In the genomic region with DNA sequence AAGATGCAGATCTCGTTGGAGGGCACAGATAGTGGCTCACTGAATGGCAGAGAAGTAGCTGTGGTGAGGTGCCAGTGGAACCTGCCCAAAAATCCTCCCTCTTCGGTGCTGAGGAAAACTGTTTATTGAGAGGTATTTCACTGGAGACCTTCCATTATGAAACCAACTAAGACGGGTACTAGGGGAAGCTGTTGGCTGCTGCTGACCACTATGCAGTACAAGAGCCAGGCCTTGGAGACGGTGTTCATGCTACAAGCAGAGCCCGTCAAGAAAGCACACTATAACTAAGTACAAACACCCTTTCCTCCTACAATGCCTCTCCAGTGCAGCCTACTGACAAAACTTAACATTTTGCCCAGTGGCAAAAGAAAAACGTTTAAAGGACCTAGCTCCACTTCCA, we compare ENCODE assay signal across 16 cellular contexts. TPM values are rescaled to one million over a fixed set of nuclear protein-coding genes. Genes with fewer than 3 reads are reported as not detected.
DNase-seq lines count a peak whose midpoint lies in the region; ATAC-seq and TF ChIP-seq lines count a peak whose summit lies in the region.
"Had no signal": no experiment of that assay in that cellular context is flagged by ENCODE, and none has a peak within 500 bp of the region (broad histone marks: within the 10 kb centered on the region; RNA-seq: fewer than 3 reads in every experiment).

No MANE protein-coding gene starts in this region.

- H3K23ac ChIP-seq in trophoblast cell (ENCODE audit: low read length): no peak overlapping the region

- no peak overlapping the region for H4K8ac ChIP-seq in trophoblast cell (ENCODE audit: low read depth, low read length)

- H3K27ac ChIP-seq in endodermal cell (ENCODE audit: low read depth, low read length) (no peak overlapping the region), trophoblast cell (ENCODE audit: low read depth, low read length) (no peak overlapping the region)
- H3K27ac ChIP-seq: colonic mucosa had no signal

- no peak for DNase-seq in Calu3
- peak; percentile 8 for DNase-seq in NB4 (ENCODE audit: low read depth)
- no peak for DNase-seq in endodermal cell
- no peak for DNase-seq in trophoblast cell
- no peak for DNase-seq in activated naive CD4-positive, alpha-beta T cell treated with anti-CD3 and anti-CD28 coated beads for 36 hours
- no peak for DNase-seq in NCI-H2107 treated with DMSO at 0.1 percent for 48 hours (lab: John Stamatoyannopoulos, UW; ENCODE audit: unreplicated experiment)
- DNase-seq: activated CD4-positive, alpha-beta T cell treated with anti-CD3 and anti-CD28 coated beads for 48 hours; activated T-cell treated with anti-CD3 and anti-CD28 coated beads, Interleukin-2, amount 50 U/mL, for 48 hours; BE2C; colonic mucosa; DMS79; NCI-H2029 treated with DMSO at 0.1 percent for 48 hours; NCI-H748 treated with DMSO at 0.1 percent for 48 hours; stimulated activated CD4-positive, alpha-beta T cell treated with anti-CD3 and anti-CD28 coated beads, Interleukin-12 subunit alpha, Interleukin-12 subunit beta, amount 100 ng/mL, for 4 hours had no signal

- no peak overlapping the region for H3K14ac ChIP-seq in trophoblast cell (ENCODE audit: low read length)

- WGBS in endodermal cell (ENCODE audit: insufficient coverage in 1 of 2, insufficient read length in 1 of 2), 2 experiments: 67 to 73% methylated on average over 3 to 6 of the region's 6 CpGs
- WGBS in trophoblast cell (ENCODE audit: extremely low coverage, insufficient coverage, insufficient read length): no CpG with 5 or more reads among the region's 6 CpGs

- no peak overlapping the region for H3K4me2 ChIP-seq in trophoblast cell (ENCODE audit: low read length)

- CTCF ChIA-PET in Calu3 (lab: Charles Lee): no interaction called here
- CTCF ChIA-PET in activated naive CD4-positive, alpha-beta T cell treated with anti-CD3 and anti-CD28 coated beads for 36 hours (lab: Charles Lee): interaction anchor here (0.6 kb wide), 1 partner anchor 180 kb away, joined by 3 read pairs; no protein-coding TSS in a partner anchor

- peaks cover 11% of the 10 kb centered on the region for H3K79me1 ChIP-seq in trophoblast cell (ENCODE audit: low read length)

- no peak overlapping the region for H2AK5ac ChIP-seq in trophoblast cell (ENCODE audit: low read length)

- H3K27me3 ChIP-seq in endodermal cell (ENCODE audit: control insufficient read depth, insufficient read depth, low read length, poor library complexity, severe bottlenecking) (no peaks in the 10 kb centered on the region), trophoblast cell (ENCODE audit: insufficient read depth, low read length) (no peaks in the 10 kb centered on the region)
- H3K27me3 ChIP-seq: BE2C, colonic mucosa had no signal

- H2BK12ac ChIP-seq in trophoblast cell (ENCODE audit: low read length): no peak overlapping the region

- TF ChIP-seq POLR2A in NB4 (IDR thresholded peaks at IDR 0.05; ENCODE audit: extremely low read depth, insufficient read length): no peak

- H2AFZ ChIP-seq in trophoblast cell (ENCODE audit: insufficient read depth, low read length, poor library complexity): no peak overlapping the region

- H3K4me3 ChIP-seq in NB4 (ENCODE audit: low read depth, low read length) (peak overlapping the region; percentile 1), endodermal cell (ENCODE audit: low read length) (peak overlapping the region; percentile 24), trophoblast cell (ENCODE audit: low read depth, low read length) (no peak overlapping the region)
- H3K4me3 ChIP-seq: colonic mucosa had no signal

- H3K79me2 ChIP-seq in trophoblast cell (ENCODE audit: control insufficient read depth, insufficient read depth, low read length, poor library complexity): peaks cover 14% of the 10 kb centered on the region

- H3K36me3 Mint-ChIP-seq in Calu3 (ENCODE audit: insufficient read depth, unreplicated experiment) (peaks cover 19% of the 10 kb centered on the region), endodermal cell (ENCODE audit: low read depth) (peaks cover 14% of the 10 kb centered on the region)
- H3K36me3 Mint-ChIP-seq in activated naive CD4-positive, alpha-beta T cell treated with anti-CD3 and anti-CD28 coated beads for 36 hours (ENCODE audit: low read depth): peaks cover 2% of the 10 kb centered on the region

- H3K9me3 Mint-ChIP-seq in Calu3 (ENCODE audit: low read depth, unreplicated experiment) (no peaks in the 10 kb centered on the region), endodermal cell (no peaks in the 10 kb centered on the region)
- no peaks in the 10 kb centered on the region for H3K9me3 Mint-ChIP-seq in activated naive CD4-positive, alpha-beta T cell treated with anti-CD3 and anti-CD28 coated beads for 36 hours

- H3K4me1 ChIP-seq in endodermal cell (ENCODE audit: control insufficient read depth, insufficient read depth, low read length): peaks cover 6% of the 10 kb centered on the region
- peaks cover under 1 to 14% of the 10 kb centered on the region in 2 experiments for H3K4me1 ChIP-seq in trophoblast cell (ENCODE audit: control insufficient read depth in 1 of 2, insufficient read depth in 2 of 2, low read length in 2 of 2)
- H3K4me1 ChIP-seq: BE2C, colonic mucosa had no signal

- no peak for TF ChIP-seq CTCF in Calu3 (IDR thresholded peaks at IDR 0.05; ENCODE audit: unreplicated experiment)
- TF ChIP-seq CTCF in NB4 (IDR thresholded peaks at IDR 0.05; ENCODE audit: low read depth, low read length): no peak
- no peak for TF ChIP-seq CTCF in endodermal cell (conservative IDR thresholded peaks at IDR 0.05)

- ATAC-seq in HG02642 (IDR thresholded peaks at IDR 0.05; ENCODE audit: poor library complexity, unreplicated experiment): no peak
- ATAC-seq: esophagus mucosa had no signal

- BruUV-seq in Calu3 (replicated peaks; lab: Mats Ljungman, UMichigan): no TSS peak

- H4K12ac ChIP-seq in trophoblast cell (ENCODE audit: low read depth, low read length): no peak overlapping the region

- intact Hi-C loops in Calu3 (cut with micrococcal nuclease; ENCODE audit: unreplicated experiment): no loop called here
- intact Hi-C loops in activated naive CD4-positive, alpha-beta T cell treated with anti-CD3 and anti-CD28 coated beads for 36 hours (cut with micrococcal nuclease): loop anchor here (10.0 kb wide), 1 partner anchor 591 kb away; no protein-coding TSS in a partner anchor

- H3K9ac ChIP-seq in endodermal cell (ENCODE audit: extremely low read depth, low read length, poor library complexity, severe bottlenecking): no peak overlapping the region
- H3K9ac ChIP-seq in trophoblast cell (ENCODE audit: low read length): no peak overlapping the region

- no peak overlapping the region for H2BK5ac ChIP-seq in trophoblast cell (ENCODE audit: low read depth, low read length, poor library complexity)

- no peaks in the 10 kb centered on the region for H3K36me3 ChIP-seq in endodermal cell (ENCODE audit: control insufficient read depth, insufficient read depth, low read length)
- peaks cover 0 to 2% of the 10 kb centered on the region in 2 experiments for H3K36me3 ChIP-seq in trophoblast cell (ENCODE audit: control insufficient read depth in 1 of 2, insufficient read depth in 2 of 2, low read length in 2 of 2)
- H3K36me3 ChIP-seq: BE2C, colonic mucosa had no signal

- H3K27ac Mint-ChIP-seq in Calu3 (ENCODE audit: unreplicated experiment) (no peak overlapping the region), endodermal cell (no peak overlapping the region)
- no peak overlapping the region for H3K27ac Mint-ChIP-seq in activated naive CD4-positive, alpha-beta T cell treated with anti-CD3 and anti-CD28 coated beads for 36 hours

- H4K91ac ChIP-seq in trophoblast cell (ENCODE audit: low read depth, low read length): no peak overlapping the region

- H3K27me3 Mint-ChIP-seq in Calu3 (ENCODE audit: unreplicated experiment) (no peaks in the 10 kb centered on the region), endodermal cell (ENCODE audit: insufficient read depth) (no peaks in the 10 kb centered on the region)
- no peaks in the 10 kb centered on the region for H3K27me3 Mint-ChIP-seq in activated naive CD4-positive, alpha-beta T cell treated with anti-CD3 and anti-CD28 coated beads for 36 hours (ENCODE audit: low read depth)

- no peak overlapping the region for H2BK120ac ChIP-seq in trophoblast cell (ENCODE audit: insufficient read depth, low read length, poor library complexity)

- peak overlapping the region; percentile 98 for H3K4ac ChIP-seq in trophoblast cell (ENCODE audit: low read depth, low read length)

- H3K4me1 Mint-ChIP-seq in Calu3 (ENCODE audit: low read depth, unreplicated experiment) (peaks cover 37% of the 10 kb centered on the region), endodermal cell (peaks cover 39% of the 10 kb centered on the region)
- H3K4me1 Mint-ChIP-seq in activated naive CD4-positive, alpha-beta T cell treated with anti-CD3 and anti-CD28 coated beads for 36 hours (ENCODE audit: low read depth): peaks cover 69% of the 10 kb centered on the region

- H3K18ac ChIP-seq in trophoblast cell (ENCODE audit: low read length): no peak overlapping the region

- H3K4me3 Mint-ChIP-seq in Calu3 (ENCODE audit: low read depth, unreplicated experiment): peak overlapping the region; percentile 1
- no peak overlapping the region for H3K4me3 Mint-ChIP-seq in endodermal cell
- no peak overlapping the region for H3K4me3 Mint-ChIP-seq in activated naive CD4-positive, alpha-beta T cell treated with anti-CD3 and anti-CD28 coated beads for 36 hours

- H3K9me3 ChIP-seq in endodermal cell (ENCODE audit: control insufficient read depth, low read length) (no peaks in the 10 kb centered on the region), trophoblast cell (ENCODE audit: insufficient read depth, low read depth, low read length) (peaks cover 2% of the 10 kb centered on the region)
- H3K9me3 ChIP-seq: BE2C, colonic mucosa had no signal

RNA-seq across cellular contexts. Expression of gene ARL5A, which starts 4.6 kb away (rescaled TPM):
- total RNA-seq in Calu3 (2022) (45.0 and 53.7 TPM in 2 replicates), endodermal cell (10 to 100 TPM; 72.2 to 77.1 TPM)
- polyA plus RNA-seq in endodermal cell (2013, experiment 1 of 2): 37.0 TPM
- 40.2 TPM for polyA plus RNA-seq in endodermal cell (2013, experiment 2 of 2)
- polyA plus RNA-seq in trophoblast cell (2013): 101 and 104 TPM in 2 replicates
- 10 to 100 TPM; 40.6 to 43.7 TPM for total RNA-seq in activated naive CD4-positive, alpha-beta T cell treated with anti-CD3 and anti-CD28 coated beads for 36 hours
